8 cellular contexts compared by ENCODE assay signal in genomic region chr2:101306410-101306809, GRCh38.
DNase-seq lines count a peak whose midpoint lies in the region; ATAC-seq and TF ChIP-seq lines count a peak whose summit lies in the region.

No MANE protein-coding gene starts in this region.

- H3K36me3 ChIP-seq in iPS-20b (ENCODE audit: insufficient read depth, low read depth, low read length) (peaks cover 3% of the 10 kb centered on the region; the same call in 1 of the 2 replicates), tibial artery (peaks cover 0 to 6% (median 0%) of the 10 kb centered on the region in 3 donors)

- H3K4me1 ChIP-seq in iPS-20b (ENCODE audit: insufficient read depth, low read length) (peaks cover 15% of the 10 kb centered on the region), tibial artery (peaks cover 0 to 55% (median 21%) of the 10 kb centered on the region in 4 donors)

- ATAC-seq in GM19023 (IDR thresholded peaks at IDR 0.05; ENCODE audit: unreplicated experiment) (peak; percentile 1), HG03045 (IDR thresholded peaks at IDR 0.05; ENCODE audit: unreplicated experiment) (peak; percentile 5)

- peak overlapping the region; percentile 1; the same call in 1 of the 2 replicates for H3K9ac ChIP-seq in iPS-20b (ENCODE audit: low read depth, low read length)

- H3K27me3 ChIP-seq in iPS-20b (ENCODE audit: insufficient read depth, low read length) (peaks cover 12% of the 10 kb centered on the region), tibial artery (no peaks in the 10 kb centered on the region)

- peak; percentile 47 to 50 for DNase-seq in activated T-cell treated with anti-CD3 and anti-CD28 coated beads, Interleukin-2, amount 50 U/mL, for 48 hours
- DNase-seq in tibial artery (no peak), amniotic stem cell (lab: John Stamatoyannopoulos, UW) (no peak), LoVo (ENCODE audit: low spot score) (no peak), medulla oblongata (ENCODE audit: extremely low spot score) (no peak)

- no peak for TF ChIP-seq CTCF in tibial artery (IDR thresholded peaks at IDR 0.05)

- H3K27ac ChIP-seq in iPS-20b (ENCODE audit: low read length), result no peak overlapping the region
- peak overlapping the region; percentile 88 to 90 for H3K27ac ChIP-seq in tibial artery

- H3K9me3 ChIP-seq in iPS-20b (ENCODE audit: insufficient read depth, low read depth, low read length), result no peaks in the 10 kb centered on the region
- H3K9me3 ChIP-seq in tibial artery, result no peaks in the 10 kb centered on the region

- H3K4me3 ChIP-seq in iPS-20b (ENCODE audit: low read length) (peak overlapping the region; percentile 85), tibial artery (peak overlapping the region; percentile 82 to 85)

- intact Hi-C loops in tibial artery (cut with DNase I; ENCODE audit: low total_unique reads), result loop anchor here (2.0 kb wide), 1 partner anchor 54 kb away; the partner anchor contains the start of gene CNOT11

Comparison
In these comparisons a context has a peak if more than half of its experiments do, and no peak if none do; other contexts are left out.
1. DNase-seq: peak in activated T-cell treated with anti-CD3 and anti-CD28 coated beads, Interleukin-2, amount 50 U/mL, for 48 hours (2 of 2); none in tibial artery (0 of 2), amniotic stem cell (single experiment), LoVo (single experiment) and medulla oblongata (single experiment).